1 cellular context compared by ENCODE assay signal in genomic region chr1:26701995-26702679, GRCh38.
A peak's percentile ranks its signal among the peaks of the same experiment; 100 is the strongest.
TF ChIP-seq lines count a peak whose summit lies in the region.

No MANE protein-coding gene starts in this region.

TF ChIP-seq in GM12878, 131 proteins besides CTCF, POLR2A, EP300 and RAD21:
- no peak for TF ChIP-seq PML (IDR thresholded peaks at IDR 0.05; ENCODE audit: low read length)
- 0 out of 2 replicates have a peak, but pooled peaks have one; percentile 17 for TF ChIP-seq TBL1XR1 (IDR thresholded peaks at IDR 0.05; ENCODE audit: low read depth, low read length)
